In genomic region chr13:80133631-80134083, GRCh38 we compare ENCODE assay signal across 9 cellular contexts.
DNase-seq lines count a peak whose midpoint lies in the region; ATAC-seq, FAIRE-seq and TF ChIP-seq lines count a peak whose summit lies in the region.
"Had no signal": no experiment of that assay in that cellular context is flagged by ENCODE, and none has a peak within 500 bp of the region (broad histone marks: within the 10 kb centered on the region; RNA-seq: fewer than 3 reads in every experiment).

No MANE protein-coding gene starts in this region.

- H3K4me1 ChIP-seq in A549 (peaks cover 37% of the 10 kb centered on the region), Peyer's patch (peaks cover 0 to 34% (median 0%) of the 10 kb centered on the region in 4 donors)

- TF ChIP-seq CTCF in A549 (IDR thresholded peaks at IDR 0.05) = no peak
- no peak for TF ChIP-seq CTCF in Peyer's patch (IDR thresholded peaks at IDR 0.05)
- no peak for TF ChIP-seq CTCF in osteocyte (IDR thresholded peaks at IDR 0.05)

- TF ChIP-seq RAD21 in A549 (conservative IDR thresholded peaks at IDR 0.05 in 1 of 2, IDR thresholded peaks at IDR 0.05 in 1 of 2) = no peak

- no peak for DNase-seq in A549 (ENCODE audit: low read depth in 1 of 2, low spot score in 1 of 2)
- DNase-seq in Peyer's patch = no peak
- DNase-seq in Right ventricle myocardium superior = no peak
- DNase-seq in osteocyte (ENCODE audit: extremely low spot score, unreplicated experiment) = no peak
- DNase-seq in immature natural killer cell = no peak
- no peak for DNase-seq in activated T-cell treated with anti-CD3 and anti-CD28 coated beads, Interleukin-2, amount 50 U/mL, for 4 hours
- DNase-seq: NCI-H187 treated with DMSO at 0.1 percent for 48 hours had no signal

- CTCF ChIA-PET in A549 (lab: Yijun Ruan, JAX) = interaction anchor here (0.8 kb wide), 1 partner anchor 143 kb away, joined by 3 read pairs; no protein-coding TSS in a partner anchor

- peak overlapping the region; percentile 91 for H3K27ac Mint-ChIP-seq in osteocyte (ENCODE audit: unreplicated experiment)
- H3K27ac Mint-ChIP-seq in immature natural killer cell = no peak overlapping the region

- TF ChIP-seq POLR2A in A549 (IDR thresholded peaks at IDR 0.05; ENCODE audit: low read length) (no peak), Peyer's patch (IDR thresholded peaks at IDR 0.05) (no peak)

- H3K36me3 ChIP-seq in Peyer's patch = no peaks in the 10 kb centered on the region

- FAIRE-seq in A549 (lab: Jason Lieb, UNC) = no peak

- no peaks in the 10 kb centered on the region for H3K27me3 Mint-ChIP-seq in osteocyte (ENCODE audit: unreplicated experiment)
- H3K27me3 Mint-ChIP-seq in immature natural killer cell (ENCODE audit: low read depth in 3 of 3) = peaks cover 0 to 8% (median 2%) of the 10 kb centered on the region in 3 donors
- no peaks in the 10 kb centered on the region for H3K27me3 Mint-ChIP-seq in activated T-cell treated with anti-CD3 and anti-CD28 coated beads, Interleukin-2, amount 50 U/mL, for 4 hours (ENCODE audit: low read depth)

- H3K4me3 ChIP-seq in A549 = no peak overlapping the region
- H3K4me3 ChIP-seq in Peyer's patch = peak overlapping the region in 2 of 4 donors; percentile 24 to 35

- H3K4me1 Mint-ChIP-seq in osteocyte (ENCODE audit: unreplicated experiment) = peaks cover 43% of the 10 kb centered on the region
- no peaks in the 10 kb centered on the region for H3K4me1 Mint-ChIP-seq in immature natural killer cell
- H3K4me1 Mint-ChIP-seq in activated T-cell treated with anti-CD3 and anti-CD28 coated beads, Interleukin-2, amount 50 U/mL, for 4 hours (ENCODE audit: low read depth) = no peaks in the 10 kb centered on the region

- H3K9me3 ChIP-seq in A549 = no peaks in the 10 kb centered on the region
- no peaks in the 10 kb centered on the region for H3K9me3 ChIP-seq in Peyer's patch

- no peaks in the 10 kb centered on the region for H3K27me3 ChIP-seq in Peyer's patch

- POLR2A ChIA-PET in A549 (lab: Yijun Ruan, JAX) = no interaction called here

- H3K36me3 Mint-ChIP-seq in osteocyte (ENCODE audit: unreplicated experiment) (no peaks in the 10 kb centered on the region), immature natural killer cell (no peaks in the 10 kb centered on the region)
- H3K36me3 Mint-ChIP-seq in activated T-cell treated with anti-CD3 and anti-CD28 coated beads, Interleukin-2, amount 50 U/mL, for 4 hours (ENCODE audit: insufficient read depth) = no peaks in the 10 kb centered on the region

- H3K4me2 ChIP-seq in A549 = peak overlapping the region; percentile 74

- intact Hi-C loops in Right ventricle myocardium superior (cut with DNase I) = loop anchor here (2.0 kb wide), 1 partner anchor 205 kb away; no protein-coding TSS in a partner anchor

- TF ChIP-seq EP300 in A549 (IDR thresholded peaks at IDR 0.05) = no peak

- H3K27ac ChIP-seq in A549 = peak overlapping the region; percentile 68 to 82
- peak overlapping the region in 3 of 4 donors; percentile 44 to 77 (median 65) for H3K27ac ChIP-seq in Peyer's patch

- no peak overlapping the region for H3K4me3 Mint-ChIP-seq in osteocyte (ENCODE audit: unreplicated experiment)
- no peak overlapping the region for H3K4me3 Mint-ChIP-seq in immature natural killer cell
- no peak overlapping the region for H3K4me3 Mint-ChIP-seq in activated T-cell treated with anti-CD3 and anti-CD28 coated beads, Interleukin-2, amount 50 U/mL, for 4 hours

- H3K9me3 Mint-ChIP-seq in osteocyte (ENCODE audit: unreplicated experiment) (no peaks in the 10 kb centered on the region), immature natural killer cell (no peaks in the 10 kb centered on the region)
- H3K9me3 Mint-ChIP-seq in activated T-cell treated with anti-CD3 and anti-CD28 coated beads, Interleukin-2, amount 50 U/mL, for 4 hours = no peaks in the 10 kb centered on the region

- WGBS in A549 (ENCODE audit: missing lambda C conversion rate) = 64% methylated on average over 4 of the region's 4 CpGs

- ATAC-seq in A549 (no peak), Right ventricle myocardium superior (ENCODE audit: poor library complexity) (peak; percentile 47), esophagus mucosa (no peak), GM21825 (IDR thresholded peaks at IDR 0.05; ENCODE audit: unreplicated experiment) (no peak)
- no peak for ATAC-seq in activated T-cell treated with anti-CD3 and anti-CD28 coated beads, Interleukin-2, amount 50 U/mL, for 4 hours

TF ChIP-seq in A549, 52 proteins besides CTCF, POLR2A, EP300 and RAD21:
- TF ChIP-seq CBX8 (IDR thresholded peaks at IDR 0.05) (no peak), FOSL2 (IDR thresholded peaks at IDR 0.05) (no peak), FOSL2 (CRISPR knock-in tag; IDR thresholded peaks at IDR 0.05) (no peak), SMC3 (IDR thresholded peaks at IDR 0.05) (no peak), MAZ (IDR thresholded peaks at IDR 0.05; ENCODE audit: borderline replicate concordance, low read depth, low read length) (no peak), SREBF2 (IDR thresholded peaks at IDR 0.05) (no peak)
TF ChIP-seq in A549: peak in this region for 0.
